22 cellular contexts compared by ENCODE assay signal in genomic region chr16:67413978-67414891, GRCh38. TPM values are rescaled to one million over a fixed set of nuclear protein-coding genes. Genes with fewer than 3 reads are reported as not detected.
A peak's percentile ranks its signal among the peaks of the same experiment; 100 is the strongest.
DNase-seq lines count a peak whose midpoint lies in the region; ATAC-seq and TF ChIP-seq lines count a peak whose summit lies in the region.
"Had no signal": no experiment of that assay in that cellular context is flagged by ENCODE, and none has a peak within 500 bp of the region (broad histone marks: within the 10 kb centered on the region; RNA-seq: fewer than 3 reads in every experiment).

No MANE protein-coding gene starts in this region.

- no peak overlapping the region for H3K4ac ChIP-seq in IMR-90 (ENCODE audit: low read depth, low read length)

- H3K9me1 ChIP-seq in IMR-90 (ENCODE audit: insufficient read depth, low read length), result no peaks in the 10 kb centered on the region

- WGBS in IMR-90 (ENCODE audit: extremely low coverage in 2 of 2, insufficient read length in 1 of 2), 2 experiments, result 76% methylated on average over 5 of the region's 6 CpGs; no CpG with 5 or more reads in 1 of the 2 experiments
- WGBS in lung, 2 donors, result 57 to 72% methylated on average over 6 of the region's 6 CpGs

- TF ChIP-seq CTCF in IMR-90 (conservative IDR thresholded peaks at IDR 0.05; ENCODE audit: low read depth, low read length) (no peak), lung (IDR thresholded peaks at IDR 0.05; ENCODE audit: control extremely low read depth, extremely low read depth) (no peak)

- no peak overlapping the region for H2BK5ac ChIP-seq in IMR-90 (ENCODE audit: low read depth, low read length, poor library complexity, severe bottlenecking)

- no peak overlapping the region for H2AK9ac ChIP-seq in IMR-90 (replicated peaks; ENCODE audit: low read depth, low read length, poor library complexity)

- dilution Hi-C loops in IMR-90 (cut with HindIII; ENCODE audit: low sequenced_read_pairs, unreplicated experiment), result no loop called here

- BruUV-seq in IMR-90 (replicated peaks; lab: Mats Ljungman, UMichigan), result no TSS peak

- no peak overlapping the region for H2BK15ac ChIP-seq in IMR-90 (ENCODE audit: low read depth, low read length)

- in situ Hi-C loops in IMR-90 (cut with MboI; ENCODE audit: low sequenced_read_pairs), result no loop called here

- CTCF ChIA-PET in IMR-90 (lab: Yijun Ruan, JAX), result interaction anchor here (0.7 kb wide), 1 partner anchor 14 kb away, joined by 3 read pairs; no protein-coding TSS in a partner anchor

- H3K18ac ChIP-seq in IMR-90 (ENCODE audit: low read depth, low read length), result no peak overlapping the region

- H3K56ac ChIP-seq in IMR-90 (ENCODE audit: extremely low read depth, insufficient read depth, low read length), result no peak overlapping the region

- POLR2A ChIA-PET in IMR-90 (lab: Charles Lee; ENCODE audit: unreplicated experiment), result interaction anchor here (0.6 kb wide), 1 partner anchor 14 kb away, joined by 5 read pairs; no protein-coding TSS in a partner anchor

- no peak for TF ChIP-seq POLR2A in IMR-90 (IDR thresholded peaks at IDR 0.05; ENCODE audit: low read depth, low read length)

- H2BK20ac ChIP-seq in IMR-90 (ENCODE audit: low read depth, low read length), result no peak overlapping the region

- H3K14ac ChIP-seq in IMR-90 (replicated peaks; ENCODE audit: low read depth, low read length), result no peak overlapping the region

- DNase-seq in IMR-90 (no peak), caudate nucleus (lab: John Stamatoyannopoulos, UW) (no peak), lung (ENCODE audit: low spot score) (no peak), activated T-cell treated with anti-CD3 and anti-CD28 coated beads for 4 hours (no peak), NCI-H2107 treated with DMSO at 0.1 percent for 48 hours (lab: John Stamatoyannopoulos, UW; ENCODE audit: unreplicated experiment) (no peak), NCI-H128 (lab: John Stamatoyannopoulos, UW; ENCODE audit: unreplicated experiment) (no peak)
- DNase-seq: activated CD8-positive, alpha-beta T cell treated with anti-CD3 and anti-CD28 coated beads for 36 hours; cerebellar nuclear complex; DMS79 treated with DMSO at 0.1 percent for 48 hours; immature natural killer cell; NCI-H1048; NCI-H2171 treated with DMSO at 0.1 percent for 48 hours; SW 1271; transverse colon had no signal

- H2BK120ac ChIP-seq in IMR-90 (ENCODE audit: low read depth, low read length), result no peak overlapping the region

- H3K27me3 ChIP-seq in IMR-90 (ENCODE audit: control insufficient read depth, insufficient read depth, low read length) (no peaks in the 10 kb centered on the region), lung (ENCODE audit: control insufficient read depth, insufficient read depth) (no peaks in the 10 kb centered on the region), subcutaneous abdominal adipose tissue (ENCODE audit: control insufficient read depth in 5 of 5, insufficient read depth in 4 of 5, low read length in 5 of 5) (no peaks in the 10 kb centered on the region)
- H3K27me3 ChIP-seq: transverse colon had no signal

- ATAC-seq in IMR-90 (ENCODE audit: low read depth) (no peak), lung (ENCODE audit: insufficient read depth, low FRiP score) (no peak), GM18909 (IDR thresholded peaks at IDR 0.05; ENCODE audit: poor library complexity, unreplicated experiment) (no peak)
- ATAC-seq: activated CD8-positive, alpha-beta T cell treated with anti-CD3 and anti-CD28 coated beads for 36 hours had no signal

- H3K36me3 ChIP-seq in IMR-90 (ENCODE audit: control insufficient read depth, insufficient read depth, low read length) (no peaks in the 10 kb centered on the region), lung (ENCODE audit: control insufficient read depth in 2 of 2, insufficient read depth in 2 of 2, low read length in 2 of 2) (no peaks in the 10 kb centered on the region), subcutaneous abdominal adipose tissue (ENCODE audit: control insufficient read depth in 5 of 5, insufficient read depth in 5 of 5, low read length in 5 of 5) (peaks cover 0 to 2% (median 0%) of the 10 kb centered on the region in 5 donors)
- H3K36me3 ChIP-seq: transverse colon had no signal

- TF ChIP-seq RAD21 in IMR-90 (IDR thresholded peaks at IDR 0.05; ENCODE audit: low read length), result no peak

- H3K79me1 ChIP-seq in IMR-90 (ENCODE audit: low read depth in 1 of 2, low read length in 2 of 2), result peaks cover 2 to 15% of the 10 kb centered on the region in 2 experiments; a peak in 3 of 4 replicates

- no peak overlapping the region for H4K5ac ChIP-seq in IMR-90 (ENCODE audit: low read depth, low read length)

- H4K91ac ChIP-seq in IMR-90 (ENCODE audit: insufficient read depth, low read depth, low read length), result no peak overlapping the region

- H3K4me2 ChIP-seq in IMR-90 (ENCODE audit: low read depth, low read length), result no peak overlapping the region

- no peak overlapping the region for H2AK5ac ChIP-seq in IMR-90 (ENCODE audit: low read depth, low read length)

- H4K20me1 ChIP-seq in IMR-90 (ENCODE audit: insufficient read depth, low read length), result no peaks in the 10 kb centered on the region

- no peaks in the 10 kb centered on the region for H3K9me3 ChIP-seq in IMR-90 (ENCODE audit: control insufficient read depth, insufficient read depth, low read length)
- no peaks in the 10 kb centered on the region for H3K9me3 ChIP-seq in lung (ENCODE audit: control insufficient read depth in 2 of 2, insufficient read depth in 1 of 2, low read length in 1 of 2)
- H3K9me3 ChIP-seq in subcutaneous abdominal adipose tissue (ENCODE audit: control insufficient read depth in 5 of 5, low read length in 5 of 5), result no peaks in the 10 kb centered on the region
- H3K9me3 ChIP-seq: transverse colon had no signal

- intact Hi-C loops in IMR-90 (cut with micrococcal nuclease), result no loop called here

- H4K8ac ChIP-seq in IMR-90 (ENCODE audit: low read depth in 2 of 2, low read length in 2 of 2), result no peak overlapping the region

- H3K23ac ChIP-seq in IMR-90 (ENCODE audit: low read depth, low read length), result 0 out of 2 replicates have a peak overlapping the region, but pooled peaks have one; percentile 38

- H3K9ac ChIP-seq in IMR-90 (ENCODE audit: low read depth, low read length) (no peak overlapping the region), subcutaneous abdominal adipose tissue (ENCODE audit: low read length in 5 of 5) (peak overlapping the region in 1 of 5 donors; percentile 25)

- no peak overlapping the region for H3K4me3 ChIP-seq in IMR-90 (ENCODE audit: insufficient read depth, low read depth, low read length)
- H3K4me3 ChIP-seq in lung, result no peak overlapping the region
- peak overlapping the region in 1 of 5 donors; percentile 0 for H3K4me3 ChIP-seq in subcutaneous abdominal adipose tissue (ENCODE audit: low read depth in 1 of 5, low read length in 5 of 5)
- H3K4me3 ChIP-seq: transverse colon had no signal

- H2AFZ ChIP-seq in IMR-90 (replicated peaks; ENCODE audit: low read length, poor library complexity), result no peak overlapping the region

- H3K4me1 ChIP-seq in IMR-90 (ENCODE audit: control insufficient read depth, insufficient read depth, low read length) (no peaks in the 10 kb centered on the region; the same call in 1 of the 2 replicates), lung (ENCODE audit: control insufficient read depth in 2 of 2, insufficient read depth in 2 of 2, low read length in 2 of 2) (peaks cover 0 to 2% of the 10 kb centered on the region in 2 donors), subcutaneous abdominal adipose tissue (ENCODE audit: control insufficient read depth in 5 of 5, insufficient read depth in 5 of 5, low read length in 5 of 5) (peaks cover 0 to 25% (median 19%) of the 10 kb centered on the region in 5 donors)

- no peak overlapping the region for H3K27ac ChIP-seq in IMR-90 (ENCODE audit: insufficient read depth, low read length)
- peak overlapping the region; percentile 52 for H3K27ac ChIP-seq in caudate nucleus (ENCODE audit: low read depth, low read length)
- peak overlapping the region; percentile 20 to 36 for H3K27ac ChIP-seq in lung (ENCODE audit: low read depth in 1 of 2, low read length in 1 of 2)
- peak overlapping the region; percentile 7 for H3K27ac ChIP-seq in subcutaneous abdominal adipose tissue (ENCODE audit: low read depth, low read length)
- H3K27ac ChIP-seq: RWPE1, VCaP had no signal

TF ChIP-seq in IMR-90, 13 proteins besides CTCF, POLR2A, EP300 and RAD21 (continues in another document):
- TF ChIP-seq ELK1 (IDR thresholded peaks at IDR 0.05; ENCODE audit: borderline replicate concordance, low read depth, low read length) (no peak), RFX5 (IDR thresholded peaks at IDR 0.05; ENCODE audit: low read depth, low read length) (no peak), CEBPB (IDR thresholded peaks at IDR 0.05; ENCODE audit: low read depth, low read length) (no peak), FOS (IDR thresholded peaks at IDR 0.05; ENCODE audit: low read depth, low read length) (no peak), RCOR1 (IDR thresholded peaks at IDR 0.05; ENCODE audit: insufficient replicate concordance, low read length) (no peak), CHD1 (IDR thresholded peaks at IDR 0.05; ENCODE audit: low read depth, low read length) (no peak), MXI1 (IDR thresholded peaks at IDR 0.05; ENCODE audit: borderline replicate concordance, low read depth, low read length) (no peak)

RNA-seq across cellular contexts. Expression of gene ZDHHC1, which starts 2.0 kb away (rescaled TPM):
- total RNA-seq in IMR-90 (2012; rRNA removed) (1.7 and 2.0 TPM in 2 replicates), lung (10 to 100 TPM; 14.9 to 31.8 TPM)
- polyA plus RNA-seq in IMR-90 (2012; rRNA removed) (5.9 and 6.1 TPM in 2 replicates), lung (10 to 100 TPM; 10.9 to 27.4 TPM)
- polyA plus RNA-seq in IMR-90 (2012; cell fraction: cytosol; rRNA removed), result 4.2 and 9.4 TPM in 2 replicates
- 16.9 and 38.6 TPM in 2 replicates for polyA plus RNA-seq in IMR-90 (2012; cell fraction: nucleus; rRNA removed; ENCODE audit: low replicate concordance)

RNA-seq across cellular contexts. Expression of gene HSD11B2, which starts 16.7 kb away (rescaled TPM):
- total RNA-seq in IMR-90 (2012; rRNA removed) (not detected in 2 replicates), lung (1 to 10 TPM; 6.5 to 6.8 TPM)
- polyA plus RNA-seq in IMR-90 (2012; rRNA removed) (0.26 and 0.27 TPM in 2 replicates), lung (10 to 100 TPM in 1 of 2 donors, 1 to 10 TPM in 1; 2.6 to 39.8 TPM)
- 0.12 TPM in 1 of 2 replicates, not detected in the other for polyA plus RNA-seq in IMR-90 (2012; cell fraction: cytosol; rRNA removed)
- polyA plus RNA-seq in IMR-90 (2012; cell fraction: nucleus; rRNA removed; ENCODE audit: low replicate concordance), result 0.47 and 0.60 TPM in 2 replicates
- total RNA-seq: glomerular endothelial cell, mononuclear cell, osteoblast had no signal
- polyA plus RNA-seq: IgD-negative memory B cell, immature natural killer cell had no signal

RNA-seq across cellular contexts. Expression of gene TPPP3, which starts 20.9 kb away (rescaled TPM):
- 0.54 and 0.56 TPM in 2 replicates for total RNA-seq in IMR-90 (2012; rRNA removed)
- 2.2 and 2.4 TPM in 2 replicates for polyA plus RNA-seq in IMR-90 (2012; rRNA removed)
- polyA plus RNA-seq in IMR-90 (2012; cell fraction: cytosol; rRNA removed), result 2.0 and 3.4 TPM in 2 replicates
- polyA plus RNA-seq in IMR-90 (2012; cell fraction: nucleus; rRNA removed; ENCODE audit: low replicate concordance), result 1.8 and 2.4 TPM in 2 replicates
- total RNA-seq in lung, result 100 to 1,000 TPM; 183 to 371 TPM
- polyA plus RNA-seq in lung, result 100 to 1,000 TPM; 164 to 186 TPM
- total RNA-seq: activated CD8-positive, alpha-beta T cell treated with anti-CD3 and anti-CD28 coated beads for 36 hours had no signal
- polyA plus RNA-seq: IgD-negative memory B cell had no signal

Comparison
In these comparisons a context has a peak if more than half of its experiments do, and no peak if none do; other contexts are left out.
1. RNA of gene TPPP3, which starts 20.9 kb away (total RNA-seq): 183 to 371 TPM in lung; 0.54 to 0.56 TPM in IMR-90; every median in the first group is over 100 times any median in the second.